19 cellular contexts compared by ENCODE assay signal in genomic region chr1:89590341-89591080, GRCh38. TPM values are rescaled to one million over a fixed set of nuclear protein-coding genes. Genes with fewer than 3 reads are reported as not detected.
DNase-seq lines count a peak whose midpoint lies in the region; ATAC-seq, FAIRE-seq and TF ChIP-seq lines count a peak whose summit lies in the region.
"Had no signal": no experiment of that assay in that cellular context is flagged by ENCODE, and none has a peak within 500 bp of the region (broad histone marks: within the 10 kb centered on the region; RNA-seq: fewer than 3 reads in every experiment).

No MANE protein-coding gene starts in this region.

- FAIRE-seq in bronchial epithelial cell (lab: Jason Lieb, UNC) = no peak
- FAIRE-seq: A204.1 had no signal

- H3K4me3 ChIP-seq in bronchial epithelial cell (ENCODE audit: low read depth, low read length) (no peak overlapping the region), trophoblast cell (ENCODE audit: low read depth, low read length) (no peak overlapping the region)
- H3K4me3 ChIP-seq: gastroesophageal sphincter, lung, sigmoid colon, transverse colon had no signal

- no peak overlapping the region for H2BK5ac ChIP-seq in H9 (ENCODE audit: insufficient read length, low read length)
- H2BK5ac ChIP-seq in trophoblast cell (ENCODE audit: low read depth, low read length, poor library complexity) = no peak overlapping the region

- H3K79me1 ChIP-seq in H9 (ENCODE audit: insufficient read depth, low read depth, low read length, poor library complexity, severe bottlenecking) (no peaks in the 10 kb centered on the region), trophoblast cell (ENCODE audit: low read length) (no peaks in the 10 kb centered on the region)

- DNase-seq in activated CD4-positive, alpha-beta memory T cell treated with anti-CD3 and anti-CD28 coated beads for 36 hours = peak; percentile 52
- DNase-seq in activated CD4-positive, alpha-beta memory T cell treated with anti-CD3 and anti-CD28 coated beads, Interleukin-2, amount 10 ng/mL, durations not matched to agents 7 days and 5 days = no peak
- DNase-seq in H9 (no peak), bronchial epithelial cell (ENCODE audit: low read depth) (peak; percentile 35), trophoblast cell (peak; percentile 96 to 97), NCI-H1092 (lab: John Stamatoyannopoulos, UW) (no peak)
- DNase-seq in activated effector memory CD4-positive, alpha-beta T cell treated with Interleukin-2 at 50 U/mL for 16 hours = no peak
- DNase-seq: DMS53; Karpas-422; NCI-H187; sigmoid colon; stimulated activated CD4-positive, alpha-beta T cell treated with anti-CD3 and anti-CD28 coated beads, Interleukin-4, amount 100 ng/mL, for 24 hours; transverse colon had no signal

- CTCF ChIA-PET in activated CD4-positive, alpha-beta memory T cell treated with anti-CD3 and anti-CD28 coated beads for 36 hours (lab: Charles Lee) = interaction anchor here (0.7 to 2.1 kb wide), 8 partner anchors 8 to 172 kb away, joined by 3 to 7 read pairs (median 4); no protein-coding TSS in a partner anchor
- CTCF ChIA-PET in activated CD4-positive, alpha-beta memory T cell treated with anti-CD3 and anti-CD28 coated beads, Interleukin-2, amount 10 ng/mL, durations not matched to agents 7 days and 5 days (lab: Charles Lee) = interaction anchor here (0.6 to 0.9 kb wide), 3 partner anchors 11 to 173 kb away, joined by 3 to 5 read pairs (median 3); no protein-coding TSS in a partner anchor

- no peak overlapping the region for H2BK20ac ChIP-seq in H9 (ENCODE audit: low read depth, low read length, poor library complexity, severe bottlenecking)

- no peak overlapping the region for H3K18ac ChIP-seq in H9 (ENCODE audit: insufficient read length, low read depth, low read length)
- no peak overlapping the region for H3K18ac ChIP-seq in trophoblast cell (ENCODE audit: low read length)

- H2AK5ac ChIP-seq in H9 (ENCODE audit: insufficient read length, low read length) (no peak overlapping the region), trophoblast cell (ENCODE audit: low read length) (no peak overlapping the region)

- H3K9me3 Mint-ChIP-seq in activated CD4-positive, alpha-beta memory T cell treated with anti-CD3 and anti-CD28 coated beads for 36 hours = no peaks in the 10 kb centered on the region
- H3K9me3 Mint-ChIP-seq in activated CD4-positive, alpha-beta memory T cell treated with anti-CD3 and anti-CD28 coated beads, Interleukin-2, amount 10 ng/mL, durations not matched to agents 7 days and 5 days = no peaks in the 10 kb centered on the region
- H3K9me3 Mint-ChIP-seq in H9 = no peaks in the 10 kb centered on the region
- H3K9me3 Mint-ChIP-seq: CD14-positive monocyte, neural crest cell had no signal

- H3K56ac ChIP-seq in H9 (ENCODE audit: insufficient read length, low read depth, low read length) = no peak overlapping the region

- H3T11ph ChIP-seq in H9 (ENCODE audit: low read length) = no peak overlapping the region

- H3K79me2 ChIP-seq in H9 (ENCODE audit: insufficient read depth, low read length) = no peaks in the 10 kb centered on the region
- no peaks in the 10 kb centered on the region for H3K79me2 ChIP-seq in trophoblast cell (ENCODE audit: control insufficient read depth, insufficient read depth, low read length, poor library complexity)

- H3K27me3 ChIP-seq in H9 (ENCODE audit: insufficient read depth, low read length) = no peaks in the 10 kb centered on the region
- no peaks in the 10 kb centered on the region for H3K27me3 ChIP-seq in bronchial epithelial cell (ENCODE audit: control insufficient read depth, insufficient read depth, low read length)
- no peaks in the 10 kb centered on the region for H3K27me3 ChIP-seq in trophoblast cell (ENCODE audit: insufficient read depth, low read length)
- H3K27me3 ChIP-seq: gastroesophageal sphincter, sigmoid colon, transverse colon had no signal

- H2BK120ac ChIP-seq in H9 (ENCODE audit: low read depth, low read length, poor library complexity, severe bottlenecking) (no peak overlapping the region), trophoblast cell (ENCODE audit: insufficient read depth, low read length, poor library complexity) (no peak overlapping the region)

- no peak overlapping the region for H4K12ac ChIP-seq in trophoblast cell (ENCODE audit: low read depth, low read length)

- H2AFZ ChIP-seq in H9 (ENCODE audit: low read length) = no peak overlapping the region
- no peak overlapping the region for H2AFZ ChIP-seq in trophoblast cell (ENCODE audit: insufficient read depth, low read length, poor library complexity)

- ATAC-seq in GM18517 (IDR thresholded peaks at IDR 0.05; ENCODE audit: unreplicated experiment) = no peak
- ATAC-seq: gastroesophageal sphincter had no signal

- H2BK12ac ChIP-seq in H9 (ENCODE audit: insufficient read length, low read depth, low read length) (no peak overlapping the region), trophoblast cell (ENCODE audit: low read length) (no peak overlapping the region)

- H3K4ac ChIP-seq in H9 (ENCODE audit: low read depth, low read length) = no peak overlapping the region
- H3K4ac ChIP-seq in trophoblast cell (ENCODE audit: low read depth, low read length) = no peak overlapping the region

- WGBS in H9 (ENCODE audit: extremely low coverage, insufficient read length, low lambda C conversion rate) = no CpG with 5 or more reads among the region's 6 CpGs
- no CpG with 5 or more reads among the region's 6 CpGs for whole genome bisulfite sequencing in trophoblast cell (ENCODE audit: extremely low coverage, insufficient coverage, insufficient read length)

- intact Hi-C loops in activated CD4-positive, alpha-beta memory T cell treated with anti-CD3 and anti-CD28 coated beads for 36 hours (cut with micrococcal nuclease) = no loop called here

- no peak overlapping the region for H4K5ac ChIP-seq in H9 (ENCODE audit: insufficient read length, low read depth, low read length)

- H3K4me1 Mint-ChIP-seq in activated CD4-positive, alpha-beta memory T cell treated with anti-CD3 and anti-CD28 coated beads for 36 hours (ENCODE audit: low read depth) = peaks cover 78% of the 10 kb centered on the region
- peaks cover 70% of the 10 kb centered on the region for H3K4me1 Mint-ChIP-seq in activated CD4-positive, alpha-beta memory T cell treated with anti-CD3 and anti-CD28 coated beads, Interleukin-2, amount 10 ng/mL, durations not matched to agents 7 days and 5 days
- H3K4me1 Mint-ChIP-seq in H9 = peaks cover 51% of the 10 kb centered on the region in 2 experiments

- peak overlapping the region; percentile 64 for H3K27ac Mint-ChIP-seq in activated CD4-positive, alpha-beta memory T cell treated with anti-CD3 and anti-CD28 coated beads for 36 hours
- H3K27ac Mint-ChIP-seq in activated CD4-positive, alpha-beta memory T cell treated with anti-CD3 and anti-CD28 coated beads, Interleukin-2, amount 10 ng/mL, durations not matched to agents 7 days and 5 days = no peak overlapping the region
- peak overlapping the region; percentile 23 to 91 (median 27); a peak in 3 of 7 replicates for H3K27ac Mint-ChIP-seq in H9

- no peak overlapping the region for H2BK15ac ChIP-seq in H9 (ENCODE audit: low read depth, low read length)

- H3K14ac ChIP-seq in H9 (ENCODE audit: insufficient read depth, low read length) (no peak overlapping the region; the same call in 1 of the 2 replicates), trophoblast cell (ENCODE audit: low read length) (no peak overlapping the region)

- no peak overlapping the region for H3K27ac ChIP-seq in H9 (ENCODE audit: insufficient read length, low read depth, low read length)
- H3K27ac ChIP-seq in trophoblast cell (ENCODE audit: low read depth, low read length) = no peak overlapping the region
- H3K27ac ChIP-seq: gastroesophageal sphincter, sigmoid colon, transverse colon had no signal

- H3K4me2 ChIP-seq in H9 (ENCODE audit: insufficient read depth, insufficient read length, low read length) (no peak overlapping the region), trophoblast cell (ENCODE audit: low read length) (peak overlapping the region; percentile 16)

- H3K23ac ChIP-seq in H9 (ENCODE audit: insufficient read length, low read depth, low read length) (no peak overlapping the region), trophoblast cell (ENCODE audit: low read length) (no peak overlapping the region)

- no peak for TF ChIP-seq CTCF in H9 (conservative IDR thresholded peaks at IDR 0.05)
- TF ChIP-seq CTCF in bronchial epithelial cell (IDR thresholded peaks at IDR 0.05; ENCODE audit: insufficient read depth, low read length, severe bottlenecking) = no peak

- H4K8ac ChIP-seq in H9 (replicated peaks; ENCODE audit: insufficient read length, low read depth, low read length) (no peak overlapping the region), trophoblast cell (ENCODE audit: low read depth, low read length) (no peak overlapping the region)

- H3K9ac ChIP-seq in H9 (ENCODE audit: extremely low read depth, insufficient read length, low read length) (peak overlapping the region; percentile 22), trophoblast cell (ENCODE audit: low read length) (no peak overlapping the region)

- H3K4me1 ChIP-seq in H9 (ENCODE audit: insufficient read depth, low read length) (peaks cover 2% of the 10 kb centered on the region; the same call in 1 of the 2 replicates), trophoblast cell (ENCODE audit: control insufficient read depth in 1 of 2, insufficient read depth in 2 of 2, low read length in 2 of 2) (peaks cover 6 to 10% of the 10 kb centered on the region in 2 experiments)
- H3K4me1 ChIP-seq: sigmoid colon, transverse colon had no signal

- no peaks in the 10 kb centered on the region for H3K23me2 ChIP-seq in H9 (ENCODE audit: insufficient read length, low read depth, low read length, poor library complexity, severe bottlenecking)

- H4K91ac ChIP-seq in H9 (ENCODE audit: insufficient read length, low read depth, low read length) (no peak overlapping the region), trophoblast cell (ENCODE audit: low read depth, low read length) (no peak overlapping the region)

- peaks cover 41% of the 10 kb centered on the region for H3K36me3 Mint-ChIP-seq in activated CD4-positive, alpha-beta memory T cell treated with anti-CD3 and anti-CD28 coated beads for 36 hours
- peaks cover 52% of the 10 kb centered on the region for H3K36me3 Mint-ChIP-seq in activated CD4-positive, alpha-beta memory T cell treated with anti-CD3 and anti-CD28 coated beads, Interleukin-2, amount 10 ng/mL, durations not matched to agents 7 days and 5 days (ENCODE audit: low read depth)
- H3K36me3 Mint-ChIP-seq in H9 (ENCODE audit: insufficient read depth in 1 of 3, low read depth in 3 of 3) = peaks cover 0 to 11% (median 7%) of the 10 kb centered on the region in 3 experiments; a peak in 5 of 7 replicates

- POLR2A ChIA-PET in activated CD4-positive, alpha-beta memory T cell treated with anti-CD3 and anti-CD28 coated beads for 36 hours (lab: Charles Lee) = interaction anchor here (0.8 to 2.8 kb wide), 4 partner anchors 10 to 135 kb away, joined by 3 to 13 read pairs (median 4); no protein-coding TSS in a partner anchor
- POLR2A ChIA-PET in activated CD4-positive, alpha-beta memory T cell treated with anti-CD3 and anti-CD28 coated beads, Interleukin-2, amount 10 ng/mL, durations not matched to agents 7 days and 5 days (lab: Charles Lee) = interaction anchor here (1.0 to 2.5 kb wide), 5 partner anchors 10 to 42 kb away, joined by 3 to 13 read pairs (median 3); no protein-coding TSS in a partner anchor

- H3K27me3 Mint-ChIP-seq in activated CD4-positive, alpha-beta memory T cell treated with anti-CD3 and anti-CD28 coated beads for 36 hours = no peaks in the 10 kb centered on the region
- H3K27me3 Mint-ChIP-seq in activated CD4-positive, alpha-beta memory T cell treated with anti-CD3 and anti-CD28 coated beads, Interleukin-2, amount 10 ng/mL, durations not matched to agents 7 days and 5 days = no peaks in the 10 kb centered on the region
- H3K27me3 Mint-ChIP-seq in H9 (ENCODE audit: low read depth) = no peaks in the 10 kb centered on the region

- no peaks in the 10 kb centered on the region for H4K20me1 ChIP-seq in H9 (ENCODE audit: control insufficient read depth, insufficient read depth, insufficient read length)

- H3K36me3 ChIP-seq in bronchial epithelial cell (ENCODE audit: control insufficient read depth, insufficient read depth, low read length) (no peaks in the 10 kb centered on the region), trophoblast cell (ENCODE audit: control insufficient read depth in 1 of 2, insufficient read depth in 2 of 2, low read length in 2 of 2) (no peaks in the 10 kb centered on the region)
- H3K36me3 ChIP-seq: sigmoid colon, transverse colon had no signal

- H3K4me3 Mint-ChIP-seq in activated CD4-positive, alpha-beta memory T cell treated with anti-CD3 and anti-CD28 coated beads for 36 hours = no peak overlapping the region
- H3K4me3 Mint-ChIP-seq in activated CD4-positive, alpha-beta memory T cell treated with anti-CD3 and anti-CD28 coated beads, Interleukin-2, amount 10 ng/mL, durations not matched to agents 7 days and 5 days = no peak overlapping the region
- H3K4me3 Mint-ChIP-seq in H9 = no peak overlapping the region
- H3K4me3 Mint-ChIP-seq: CD14-positive monocyte, neural crest cell had no signal

- H3K9me3 ChIP-seq in H9 (ENCODE audit: control insufficient read depth, low read depth, low read length) (no peaks in the 10 kb centered on the region), trophoblast cell (ENCODE audit: insufficient read depth, low read depth, low read length) (no peaks in the 10 kb centered on the region)
- H3K9me3 ChIP-seq: gastroesophageal sphincter, sigmoid colon, transverse colon had no signal

RNA-seq across cellular contexts. Expression of gene LRRC8C, which starts 42.4 kb away (rescaled TPM):
- 10 to 100 TPM; 36.4 to 40.4 TPM for total RNA-seq in activated CD4-positive, alpha-beta memory T cell treated with anti-CD3 and anti-CD28 coated beads for 36 hours
- total RNA-seq in activated CD4-positive, alpha-beta memory T cell treated with anti-CD3 and anti-CD28 coated beads, Interleukin-2, amount 10 ng/mL, durations not matched to agents 7 days and 5 days = 10 to 100 TPM; 52.5 to 55.6 TPM
- total RNA-seq in H9 (2021) = 1.8 and 1.9 TPM in 2 replicates
- total RNA-seq in bronchial epithelial cell = 5.5 and 8.8 TPM in 2 replicates
- polyA plus RNA-seq in trophoblast cell (2013) = 0.78 and 0.90 TPM in 2 replicates

Comparison
In these comparisons a context has a peak if more than half of its experiments do, and no peak if none do; other contexts are left out.
1. DNase-seq: peak in activated CD4-positive, alpha-beta memory T cell treated with anti-CD3 and anti-CD28 coated beads for 36 hours (single experiment), bronchial epithelial cell (single experiment) and trophoblast cell (2 of 2); none in activated CD4-positive, alpha-beta memory T cell treated with anti-CD3 and anti-CD28 coated beads, Interleukin-2, amount 10 ng/mL, durations not matched to agents 7 days and 5 days (single experiment), H9 (single experiment), NCI-H1092 (single experiment) and activated effector memory CD4-positive, alpha-beta T cell treated with Interleukin-2 at 50 U/mL for 16 hours (single experiment).